In genomic region chr9:100064872-100065581, GRCh38 we compare ENCODE assay signal across 1 cellular context.
A peak's percentile ranks its signal among the peaks of the same experiment; 100 is the strongest.
TF ChIP-seq lines count a peak whose summit lies in the region.

No MANE protein-coding gene starts in this region.

TF ChIP-seq in SK-N-SH, 30 proteins besides CTCF, POLR2A, EP300 and RAD21:
- TF ChIP-seq FOSL2 (IDR thresholded peaks at IDR 0.05; ENCODE audit: borderline replicate concordance, low read depth) (peak; percentile 31; the same call in 1 of the 2 replicates), USF2 (IDR thresholded peaks at IDR 0.05; ENCODE audit: borderline replicate concordance, low read depth, low read length) (no peak), GATA2 (CRISPR knock-in tag; IDR thresholded peaks at IDR 0.05) (no peak), TCF12 (IDR thresholded peaks at IDR 0.05) (no peak)
TF ChIP-seq in SK-N-SH: peak in this region for 1.
